In the genomic region with DNA sequence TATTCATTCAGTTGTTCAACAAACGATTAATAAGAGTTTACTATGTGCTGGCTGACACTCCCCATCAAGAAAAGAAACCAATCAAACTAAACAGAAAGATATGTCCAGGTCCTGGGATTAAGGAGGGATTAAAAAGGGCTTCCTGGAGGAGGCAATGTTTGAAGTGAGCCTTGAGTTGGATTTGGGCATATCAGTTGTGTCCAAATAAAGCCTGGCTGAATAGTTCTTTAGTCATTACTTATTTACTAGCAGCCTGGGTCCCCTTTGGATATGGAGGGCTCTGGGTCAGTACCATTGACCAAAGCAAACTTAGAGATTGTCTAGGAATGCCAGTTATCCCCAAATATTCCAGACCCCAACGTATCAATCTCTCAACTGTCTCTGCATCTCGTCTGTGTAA, we compare ENCODE assay signal across 19 cellular contexts.
DNase-seq lines count a peak whose midpoint lies in the region; ATAC-seq and TF ChIP-seq lines count a peak whose summit lies in the region.
"Had no signal": no experiment of that assay in that cellular context is flagged by ENCODE, and none has a peak within 500 bp of the region (broad histone marks: within the 10 kb centered on the region; RNA-seq: fewer than 3 reads in every experiment).

No MANE protein-coding gene starts in this region.

- no peak for TF ChIP-seq EP300 in SK-N-SH (IDR thresholded peaks at IDR 0.05; ENCODE audit: borderline replicate concordance in 1 of 2, low read depth in 1 of 2, low read length in 1 of 2)

- H3K9me2 ChIP-seq in SK-N-SH: no peaks in the 10 kb centered on the region

- H3K9me3 ChIP-seq in SK-N-SH: no peaks in the 10 kb centered on the region
- no peaks in the 10 kb centered on the region for H3K9me3 ChIP-seq in tibial artery
- H3K9me3 ChIP-seq: BLaER1 treated with 17β-estradiol and CSF1 and Interleukin-3, amounts not matched to agents 10 nM and 100 nM had no signal

- H2AFZ ChIP-seq in SK-N-SH (ENCODE audit: low read depth): no peak overlapping the region
- H2AFZ ChIP-seq: PC-9 had no signal

- no peaks in the 10 kb centered on the region for H3K27me3 ChIP-seq in SK-N-SH (ENCODE audit: insufficient read depth)
- H3K27me3 ChIP-seq in tibial artery: no peaks in the 10 kb centered on the region
- H3K27me3 ChIP-seq: BLaER1 treated with 17β-estradiol and CSF1 and Interleukin-3, amounts not matched to agents 10 nM and 100 nM had no signal

- H3K4me1 Mint-ChIP-seq in mesothelial cell of epicardium: peaks cover 30% of the 10 kb centered on the region
- H3K4me1 Mint-ChIP-seq in activated CD4-positive, alpha-beta T cell treated with anti-CD3 and anti-CD28 coated beads for 36 hours: no peaks in the 10 kb centered on the region

- H3F3A ChIP-seq in SK-N-SH (replicated peaks; ENCODE audit: insufficient read depth): peaks cover 25% of the 10 kb centered on the region

- POLR2A ChIA-PET in SK-N-SH (lab: Yijun Ruan, JAX): no interaction called here
- POLR2A ChIA-PET in activated CD4-positive, alpha-beta T cell treated with anti-CD3 and anti-CD28 coated beads for 36 hours (lab: Charles Lee): no interaction called here

- TF ChIP-seq RAD21 in SK-N-SH (IDR thresholded peaks at IDR 0.05; ENCODE audit: low read length): no peak

- DNase-seq in SK-N-SH (no peak), coronary artery (ENCODE audit: low spot score) (no peak), mesothelial cell of epicardium (ENCODE audit: low spot score in 2 of 2, unreplicated experiment in 2 of 2) (no peak), tibial artery (no peak), activated gamma-delta T cell treated with Interleukin-2 at 50 U/mL for 16 hours (no peak)
- DNase-seq in activated naive CD4-positive, alpha-beta T cell treated with anti-CD3 and anti-CD28 coated beads, Interleukin-2, amount 50 U/mL, for 16 hours: no peak
- no peak for DNase-seq in activated CD4-positive, alpha-beta T cell treated with anti-CD3 and anti-CD28 coated beads for 36 hours
- DNase-seq: DND-41, GDM1, NCI-H1105, NCI-H1694, NCI-H2227 treated with DMSO at 0.1 percent for 48 hours, NCI-H524, PC-9 had no signal

- peak overlapping the region; percentile 55 for H3K27ac Mint-ChIP-seq in mesothelial cell of epicardium
- no peak overlapping the region for H3K27ac Mint-ChIP-seq in activated CD4-positive, alpha-beta T cell treated with anti-CD3 and anti-CD28 coated beads for 36 hours
- H3K27ac Mint-ChIP-seq: IgD-negative memory B cell had no signal

- H3K4me3 Mint-ChIP-seq in mesothelial cell of epicardium: no peak overlapping the region
- H3K4me3 Mint-ChIP-seq in activated CD4-positive, alpha-beta T cell treated with anti-CD3 and anti-CD28 coated beads for 36 hours: no peak overlapping the region
- H3K4me3 Mint-ChIP-seq: IgD-negative memory B cell had no signal

- H3K4me1 ChIP-seq in SK-N-SH (ENCODE audit: control insufficient read depth in 1 of 2, insufficient read depth in 2 of 2, low read depth in 1 of 2, low read length in 1 of 2) (peaks cover 8 to 48% of the 10 kb centered on the region in 2 experiments), tibial artery (peaks cover 0 to 97% (median 50%) of the 10 kb centered on the region in 4 donors)

- H3K4me3 ChIP-seq in SK-N-SH (ENCODE audit: low read depth in 2 of 2, low read length in 1 of 2) (no peak overlapping the region), coronary artery (no peak overlapping the region), tibial artery (no peak overlapping the region)
- H3K4me3 ChIP-seq: BLaER1 treated with 17β-estradiol and CSF1 and Interleukin-3, amounts not matched to agents 10 nM and 100 nM; GM12878; PC-9 had no signal

- peaks cover 3% of the 10 kb centered on the region for H3K9me3 Mint-ChIP-seq in mesothelial cell of epicardium
- no peaks in the 10 kb centered on the region for H3K9me3 Mint-ChIP-seq in activated CD4-positive, alpha-beta T cell treated with anti-CD3 and anti-CD28 coated beads for 36 hours (ENCODE audit: low read depth)

- no peaks in the 10 kb centered on the region for H3K36me3 Mint-ChIP-seq in mesothelial cell of epicardium
- H3K36me3 Mint-ChIP-seq in activated CD4-positive, alpha-beta T cell treated with anti-CD3 and anti-CD28 coated beads for 36 hours (ENCODE audit: low read depth): no peaks in the 10 kb centered on the region

- intact Hi-C loops in tibial artery (cut with DNase I; ENCODE audit: low total_unique reads): no loop called here
- intact Hi-C loops in activated CD4-positive, alpha-beta T cell treated with anti-CD3 and anti-CD28 coated beads for 36 hours (cut with DNase I, micrococcal nuclease): no loop called here

- H3K27me3 Mint-ChIP-seq in mesothelial cell of epicardium (ENCODE audit: low read depth): no peaks in the 10 kb centered on the region
- H3K27me3 Mint-ChIP-seq in activated CD4-positive, alpha-beta T cell treated with anti-CD3 and anti-CD28 coated beads for 36 hours: peaks cover 11% of the 10 kb centered on the region

- no peak for ATAC-seq in SK-N-SH treated with all-trans-retinoic acid at 6 μM for 48 hours
- no peak for ATAC-seq in activated CD4-positive, alpha-beta T cell treated with anti-CD3 and anti-CD28 coated beads for 36 hours
- ATAC-seq: GM12878 had no signal

- no peak for TF ChIP-seq CTCF in SK-N-SH (IDR thresholded peaks at IDR 0.05)
- TF ChIP-seq CTCF in coronary artery (IDR thresholded peaks at IDR 0.05): no peak
- TF ChIP-seq CTCF in mesothelial cell of epicardium (IDR thresholded peaks at IDR 0.05; ENCODE audit: unreplicated experiment): no peak
- TF ChIP-seq CTCF in tibial artery (IDR thresholded peaks at IDR 0.05): no peak

- H3K36me3 ChIP-seq in SK-N-SH (replicated peaks in 1 of 2; ENCODE audit: control insufficient read depth in 1 of 2, insufficient read depth in 2 of 2, low read length in 1 of 2) (no peaks in the 10 kb centered on the region), tibial artery (no peaks in the 10 kb centered on the region)
- H3K36me3 ChIP-seq: BLaER1 treated with 17β-estradiol and CSF1 and Interleukin-3, amounts not matched to agents 10 nM and 100 nM had no signal

- H3K27ac ChIP-seq in SK-N-SH (ENCODE audit: low read depth in 2 of 2, low read length in 1 of 2) (peak overlapping the region; percentile 85 to 91), coronary artery (peak overlapping the region; percentile 63 to 75), tibial artery (peak overlapping the region; percentile 56 to 67)
- H3K27ac ChIP-seq: 22Rv1; BLaER1 treated with 17β-estradiol and CSF1 and Interleukin-3, amounts not matched to agents 10 nM and 100 nM; PC-9 had no signal

- CTCF ChIA-PET in SK-N-SH (lab: Yijun Ruan, JAX): interaction anchor here (1.3 to 1.5 kb wide), 2 partner anchors 101 to 183 kb away, joined by 4 to 5 read pairs; no protein-coding TSS in a partner anchor
- CTCF ChIA-PET in activated CD4-positive, alpha-beta T cell treated with anti-CD3 and anti-CD28 coated beads for 36 hours (lab: Charles Lee): no interaction called here

- no peaks in the 10 kb centered on the region for H3K79me2 ChIP-seq in SK-N-SH (ENCODE audit: insufficient read depth)

- peak overlapping the region; percentile 40 for H3K4me2 ChIP-seq in SK-N-SH
- H3K4me2 ChIP-seq: PC-9 had no signal

- 76% methylated on average over 3 of the region's 3 CpGs for WGBS in SK-N-SH (ENCODE audit: low lambda C conversion rate)

- H4K20me1 ChIP-seq in SK-N-SH (ENCODE audit: insufficient read depth): no peaks in the 10 kb centered on the region
- H4K20me1 ChIP-seq: BLaER1 treated with 17β-estradiol and CSF1 and Interleukin-3, amounts not matched to agents 10 nM and 100 nM had no signal

- H3K9ac ChIP-seq in SK-N-SH: no peak overlapping the region
- H3K9ac ChIP-seq: BLaER1 treated with 17β-estradiol and CSF1 and Interleukin-3, amounts not matched to agents 10 nM and 100 nM had no signal

TF ChIP-seq in SK-N-SH, 30 proteins besides CTCF, POLR2A, EP300 and RAD21 (continues in another document):
- no peak for TF ChIP-seq SMC3 (IDR thresholded peaks at IDR 0.05; ENCODE audit: low read depth, low read length)
- no peak for TF ChIP-seq FOSL2 (IDR thresholded peaks at IDR 0.05; ENCODE audit: borderline replicate concordance, low read depth)
- no peak for TF ChIP-seq RXRA (IDR thresholded peaks at IDR 0.05; ENCODE audit: borderline replicate concordance, low read depth)
- TF ChIP-seq TAF1 (IDR thresholded peaks at IDR 0.05; ENCODE audit: borderline replicate concordance, low read depth, low read length): no peak
- TF ChIP-seq GABPA (IDR thresholded peaks at IDR 0.05; ENCODE audit: low read depth): no peak
- TF ChIP-seq, protein P1, sequence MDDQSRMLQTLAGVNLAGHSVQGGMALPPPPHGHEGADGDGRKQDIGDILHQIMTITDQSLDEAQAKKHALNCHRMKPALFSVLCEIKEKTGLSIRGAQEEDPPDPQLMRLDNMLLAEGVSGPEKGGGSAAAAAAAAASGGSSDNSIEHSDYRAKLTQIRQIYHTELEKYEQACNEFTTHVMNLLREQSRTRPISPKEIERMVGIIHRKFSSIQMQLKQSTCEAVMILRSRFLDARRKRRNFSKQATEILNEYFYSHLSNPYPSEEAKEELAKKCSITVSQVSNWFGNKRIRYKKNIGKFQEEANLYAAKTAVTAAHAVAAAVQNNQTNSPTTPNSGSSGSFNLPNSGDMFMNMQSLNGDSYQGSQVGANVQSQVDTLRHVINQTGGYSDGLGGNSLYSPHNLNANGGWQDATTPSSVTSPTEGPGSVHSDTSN (IDR thresholded peaks at IDR 0.05): no peak

TF ChIP-seq in SK-N-SH treated with all-trans-retinoic acid at 6 μM for 48 hours, 23 proteins besides CTCF, POLR2A, EP300 and RAD21 (continues in another document):
- TF ChIP-seq BACH2 (CRISPR knock-in tag; IDR thresholded peaks at IDR 0.05; ENCODE audit: borderline replicate concordance): no peak
- TF ChIP-seq, protein P2, sequence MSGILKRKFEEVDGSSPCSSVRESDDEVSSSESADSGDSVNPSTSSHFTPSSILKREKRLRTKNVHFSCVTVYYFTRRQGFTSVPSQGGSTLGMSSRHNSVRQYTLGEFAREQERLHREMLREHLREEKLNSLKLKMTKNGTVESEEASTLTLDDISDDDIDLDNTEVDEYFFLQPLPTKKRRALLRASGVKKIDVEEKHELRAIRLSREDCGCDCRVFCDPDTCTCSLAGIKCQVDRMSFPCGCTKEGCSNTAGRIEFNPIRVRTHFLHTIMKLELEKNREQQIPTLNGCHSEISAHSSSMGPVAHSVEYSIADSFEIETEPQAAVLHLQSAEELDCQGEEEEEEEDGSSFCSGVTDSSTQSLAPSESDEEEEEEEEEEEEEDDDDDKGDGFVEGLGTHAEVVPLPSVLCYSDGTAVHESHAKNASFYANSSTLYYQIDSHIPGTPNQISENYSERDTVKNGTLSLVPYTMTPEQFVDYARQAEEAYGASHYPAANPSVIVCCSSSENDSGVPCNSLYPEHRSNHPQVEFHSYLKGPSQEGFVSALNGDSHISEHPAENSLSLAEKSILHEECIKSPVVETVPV (CRISPR knock-in tag; IDR thresholded peaks at IDR 0.05): no peak
- no peak for TF ChIP-seq TCF4 (CRISPR knock-in tag; IDR thresholded peaks at IDR 0.05; ENCODE audit: borderline replicate concordance)
